In genomic region chr18:54608008-54608642, GRCh38 we compare ENCODE assay signal across 10 cellular contexts. TPM values are rescaled to one million over a fixed set of nuclear protein-coding genes. Genes with fewer than 3 reads are reported as not detected.
DNase-seq lines count a peak whose midpoint lies in the region; ATAC-seq and FAIRE-seq lines count a peak whose summit lies in the region.
"Had no signal": no experiment of that assay in that cellular context is flagged by ENCODE, and none has a peak within 500 bp of the region (broad histone marks: within the 10 kb centered on the region; RNA-seq: fewer than 3 reads in every experiment).

No MANE protein-coding gene starts in this region.

- ATAC-seq in GM18502 (IDR thresholded peaks at IDR 0.05; ENCODE audit: poor library complexity, unreplicated experiment) = no peak

- no peak for DNase-seq in activated CD4-positive, alpha-beta T cell treated with anti-CD3 and anti-CD28 coated beads, Interleukin-2, amount 10 ng/mL, durations not matched to agents 24 days and 14 days
- DNase-seq in activated CD4-positive, alpha-beta T cell treated with anti-CD3 and anti-CD28 coated beads, Interleukin-2, amount 50 U/mL, for 1 hour = no peak
- peak; percentile 24 for DNase-seq in amniotic epithelial cell (ENCODE audit: low read depth)
- DNase-seq in iris pigment epithelial cell (ENCODE audit: low read depth) = peak; percentile 35
- DNase-seq in urothelium cell line (ENCODE audit: low spot score) = peak; percentile 11
- no peak for DNase-seq in CD1c-positive myeloid dendritic cell (ENCODE audit: extremely low spot score)
- DNase-seq in T-helper 1 cell = no peak

- H3K27ac Mint-ChIP-seq in activated CD4-positive, alpha-beta T cell treated with anti-CD3 and anti-CD28 coated beads, Interleukin-2, amount 10 ng/mL, durations not matched to agents 24 days and 14 days = no peak overlapping the region
- H3K27ac Mint-ChIP-seq: stimulated activated naive CD8-positive, alpha-beta T cell treated with anti-CD3 and anti-CD28 coated beads, Interleukin-15, Interleukin-2, amounts not matched to agents 100 ng/mL and 50 ng/mL, for 24 hours had no signal

- intact Hi-C loops in activated CD4-positive, alpha-beta T cell treated with anti-CD3 and anti-CD28 coated beads, Interleukin-2, amount 10 ng/mL, durations not matched to agents 24 days and 14 days (cut with micrococcal nuclease) = no loop called here

- H3K4me3 Mint-ChIP-seq in activated CD4-positive, alpha-beta T cell treated with anti-CD3 and anti-CD28 coated beads, Interleukin-2, amount 10 ng/mL, durations not matched to agents 24 days and 14 days = peak overlapping the region; percentile 38
- H3K4me3 Mint-ChIP-seq: stimulated activated naive CD8-positive, alpha-beta T cell treated with anti-CD3 and anti-CD28 coated beads, Interleukin-15, Interleukin-2, amounts not matched to agents 100 ng/mL and 50 ng/mL, for 24 hours had no signal

- H3K36me3 Mint-ChIP-seq in activated CD4-positive, alpha-beta T cell treated with anti-CD3 and anti-CD28 coated beads, Interleukin-2, amount 10 ng/mL, durations not matched to agents 24 days and 14 days (ENCODE audit: low read depth) = no peaks in the 10 kb centered on the region

- no peaks in the 10 kb centered on the region for H3K4me1 Mint-ChIP-seq in activated CD4-positive, alpha-beta T cell treated with anti-CD3 and anti-CD28 coated beads, Interleukin-2, amount 10 ng/mL, durations not matched to agents 24 days and 14 days

- no peaks in the 10 kb centered on the region for H3K27me3 Mint-ChIP-seq in activated CD4-positive, alpha-beta T cell treated with anti-CD3 and anti-CD28 coated beads, Interleukin-2, amount 10 ng/mL, durations not matched to agents 24 days and 14 days
- H3K27me3 Mint-ChIP-seq: stimulated activated naive CD8-positive, alpha-beta T cell treated with anti-CD3 and anti-CD28 coated beads, Interleukin-15, Interleukin-2, amounts not matched to agents 100 ng/mL and 50 ng/mL, for 24 hours had no signal

- H3K9me3 Mint-ChIP-seq in activated CD4-positive, alpha-beta T cell treated with anti-CD3 and anti-CD28 coated beads, Interleukin-2, amount 10 ng/mL, durations not matched to agents 24 days and 14 days = no peaks in the 10 kb centered on the region
- H3K9me3 Mint-ChIP-seq: stimulated activated naive CD8-positive, alpha-beta T cell treated with anti-CD3 and anti-CD28 coated beads, Interleukin-15, Interleukin-2, amounts not matched to agents 100 ng/mL and 50 ng/mL, for 24 hours had no signal

- no peak for FAIRE-seq in urothelium cell line (lab: Jason Lieb, UNC)

RNA-seq across cellular contexts. Expression of gene DYNAP, which starts 17.1 kb away (rescaled TPM):
- total RNA-seq in activated CD4-positive, alpha-beta T cell treated with anti-CD3 and anti-CD28 coated beads, Interleukin-2, amount 10 ng/mL, durations not matched to agents 24 days and 14 days = not detected in 2 replicates
- total RNA-seq: dermis microvascular lymphatic vessel endothelial cell had no signal

Comparison
In these comparisons a context has a peak if more than half of its experiments do, and no peak if none do; other contexts are left out.
1. DNase-seq: peak in amniotic epithelial cell (single experiment), iris pigment epithelial cell (single experiment) and urothelium cell line (single experiment); none in activated CD4-positive, alpha-beta T cell treated with anti-CD3 and anti-CD28 coated beads, Interleukin-2, amount 10 ng/mL, durations not matched to agents 24 days and 14 days (single experiment), activated CD4-positive, alpha-beta T cell treated with anti-CD3 and anti-CD28 coated beads, Interleukin-2, amount 50 U/mL, for 1 hour (single experiment), CD1c-positive myeloid dendritic cell (single experiment) and T-helper 1 cell (0 of 5).